ENCODE assay signal across 8 cellular contexts in genomic region chr6:16759181-16759645, GRCh38. TPM values are rescaled to one million over a fixed set of nuclear protein-coding genes. Genes with fewer than 3 reads are reported as not detected.
DNase-seq lines count a peak whose midpoint lies in the region; ATAC-seq lines count a peak whose summit lies in the region.

No MANE protein-coding gene starts in this region.

- H3K4me1 ChIP-seq in ES-I3 (ENCODE audit: insufficient read depth, low read length), result peaks cover 15% of the 10 kb centered on the region

- DNase-seq in NCI-H526 treated with DMSO at 0.1 percent for 48 hours (lab: John Stamatoyannopoulos, UW) (peak; percentile 92), middle frontal gyrus (ENCODE audit: extremely low spot score, low spot score) (peak; percentile 5), NCI-H187 (lab: John Stamatoyannopoulos, UW) (no peak), sciatic nerve (ENCODE audit: low spot score) (no peak), NCI-H1436 treated with DMSO at 0.1 percent for 48 hours (lab: John Stamatoyannopoulos, UW) (no peak)

- H3K27ac ChIP-seq in cingulate gyrus (ENCODE audit: low read depth, low read length), result peak overlapping the region; percentile 89

- H3K9ac ChIP-seq in ES-I3 (ENCODE audit: low read depth, low read length), result peak overlapping the region; percentile 88

- no peaks in the 10 kb centered on the region for H3K36me3 ChIP-seq in ES-I3 (ENCODE audit: insufficient read depth, low read length)

- intact Hi-C loops in sciatic nerve (cut with DNase I), result no loop called here

- ATAC-seq in sciatic nerve, result no peak
- ATAC-seq in HG03571 (IDR thresholded peaks at IDR 0.05; ENCODE audit: unreplicated experiment), result no peak

- H3K9me3 ChIP-seq in ES-I3 (ENCODE audit: control insufficient read depth, insufficient read depth, low read length), result no peaks in the 10 kb centered on the region

RNA-seq across cellular contexts. Expression of gene ATXN1, which starts 2.0 kb away (rescaled TPM):
- 70.0 TPM for total RNA-seq in sciatic nerve

Comparison
In these comparisons a context has a peak if more than half of its experiments do, and no peak if none do; other contexts are left out.
1. DNase-seq: peak in NCI-H526 treated with DMSO at 0.1 percent for 48 hours (single experiment) and middle frontal gyrus (single experiment); none in NCI-H187 (0 of 2), sciatic nerve (single experiment) and NCI-H1436 treated with DMSO at 0.1 percent for 48 hours (single experiment).